1 cellular context compared by ENCODE assay signal in the genomic region with DNA sequence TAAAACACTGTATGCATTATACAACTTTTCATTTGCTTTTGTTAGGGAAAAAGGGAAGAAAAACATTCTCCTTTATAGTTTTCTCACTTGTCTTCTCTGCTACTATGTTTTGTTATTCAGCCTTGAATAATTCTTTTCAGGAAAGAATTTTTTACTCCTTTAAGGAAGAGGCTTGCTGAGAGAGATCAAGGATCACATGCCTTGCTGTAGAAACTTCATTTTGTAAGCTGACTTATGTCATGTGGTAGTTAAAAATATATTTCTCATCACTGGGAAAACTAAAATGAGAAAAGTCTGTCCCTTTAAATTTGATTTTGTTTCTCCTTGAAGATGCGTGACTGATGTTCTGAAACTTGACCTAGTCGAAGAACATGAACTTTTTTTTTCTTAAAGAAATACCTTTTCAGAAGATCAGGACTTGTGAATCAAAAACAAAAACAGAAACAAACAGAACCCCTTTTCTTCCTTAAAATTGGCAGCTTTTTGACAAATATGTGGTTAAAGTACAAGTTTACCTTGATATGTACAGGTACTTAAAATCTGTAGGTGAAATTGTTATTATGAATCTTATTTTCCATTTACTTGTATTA.
TF ChIP-seq lines count a peak whose summit lies in the region.

No MANE protein-coding gene starts in this region.

TF ChIP-seq in H1, 55 proteins besides CTCF, POLR2A, EP300 and RAD21:
- TF ChIP-seq BRCA1 (IDR thresholded peaks at IDR 0.05; ENCODE audit: low read depth, low read length) (no peak), HDAC2 (IDR thresholded peaks at IDR 0.05; ENCODE audit: borderline replicate concordance in 1 of 2, low read depth in 2 of 2, low read length in 2 of 2) (no peak), BCL11A (IDR thresholded peaks at IDR 0.05; ENCODE audit: low read depth in 2 of 2, low read length in 2 of 2) (no peak), POLR2AphosphoS5 (IDR thresholded peaks at IDR 0.05; ENCODE audit: low read depth, low read length) (no peak), ZNF274 (IDR thresholded peaks at IDR 0.05; ENCODE audit: borderline replicate concordance, extremely low read depth, low read length) (no peak), SP1 (IDR thresholded peaks at IDR 0.05; ENCODE audit: low read depth, low read length) (no peak), SIX5 (IDR thresholded peaks at IDR 0.05; ENCODE audit: low read depth, low read length) (no peak), HDAC6 (IDR thresholded peaks at IDR 0.05; ENCODE audit: low read depth, low read length) (no peak), TBP (IDR thresholded peaks at IDR 0.05; ENCODE audit: low read depth, low read length) (no peak), KDM1A (IDR thresholded peaks at IDR 0.05; ENCODE audit: borderline replicate concordance, low read length) (no peak)
- TF ChIP-seq, protein P1, sequence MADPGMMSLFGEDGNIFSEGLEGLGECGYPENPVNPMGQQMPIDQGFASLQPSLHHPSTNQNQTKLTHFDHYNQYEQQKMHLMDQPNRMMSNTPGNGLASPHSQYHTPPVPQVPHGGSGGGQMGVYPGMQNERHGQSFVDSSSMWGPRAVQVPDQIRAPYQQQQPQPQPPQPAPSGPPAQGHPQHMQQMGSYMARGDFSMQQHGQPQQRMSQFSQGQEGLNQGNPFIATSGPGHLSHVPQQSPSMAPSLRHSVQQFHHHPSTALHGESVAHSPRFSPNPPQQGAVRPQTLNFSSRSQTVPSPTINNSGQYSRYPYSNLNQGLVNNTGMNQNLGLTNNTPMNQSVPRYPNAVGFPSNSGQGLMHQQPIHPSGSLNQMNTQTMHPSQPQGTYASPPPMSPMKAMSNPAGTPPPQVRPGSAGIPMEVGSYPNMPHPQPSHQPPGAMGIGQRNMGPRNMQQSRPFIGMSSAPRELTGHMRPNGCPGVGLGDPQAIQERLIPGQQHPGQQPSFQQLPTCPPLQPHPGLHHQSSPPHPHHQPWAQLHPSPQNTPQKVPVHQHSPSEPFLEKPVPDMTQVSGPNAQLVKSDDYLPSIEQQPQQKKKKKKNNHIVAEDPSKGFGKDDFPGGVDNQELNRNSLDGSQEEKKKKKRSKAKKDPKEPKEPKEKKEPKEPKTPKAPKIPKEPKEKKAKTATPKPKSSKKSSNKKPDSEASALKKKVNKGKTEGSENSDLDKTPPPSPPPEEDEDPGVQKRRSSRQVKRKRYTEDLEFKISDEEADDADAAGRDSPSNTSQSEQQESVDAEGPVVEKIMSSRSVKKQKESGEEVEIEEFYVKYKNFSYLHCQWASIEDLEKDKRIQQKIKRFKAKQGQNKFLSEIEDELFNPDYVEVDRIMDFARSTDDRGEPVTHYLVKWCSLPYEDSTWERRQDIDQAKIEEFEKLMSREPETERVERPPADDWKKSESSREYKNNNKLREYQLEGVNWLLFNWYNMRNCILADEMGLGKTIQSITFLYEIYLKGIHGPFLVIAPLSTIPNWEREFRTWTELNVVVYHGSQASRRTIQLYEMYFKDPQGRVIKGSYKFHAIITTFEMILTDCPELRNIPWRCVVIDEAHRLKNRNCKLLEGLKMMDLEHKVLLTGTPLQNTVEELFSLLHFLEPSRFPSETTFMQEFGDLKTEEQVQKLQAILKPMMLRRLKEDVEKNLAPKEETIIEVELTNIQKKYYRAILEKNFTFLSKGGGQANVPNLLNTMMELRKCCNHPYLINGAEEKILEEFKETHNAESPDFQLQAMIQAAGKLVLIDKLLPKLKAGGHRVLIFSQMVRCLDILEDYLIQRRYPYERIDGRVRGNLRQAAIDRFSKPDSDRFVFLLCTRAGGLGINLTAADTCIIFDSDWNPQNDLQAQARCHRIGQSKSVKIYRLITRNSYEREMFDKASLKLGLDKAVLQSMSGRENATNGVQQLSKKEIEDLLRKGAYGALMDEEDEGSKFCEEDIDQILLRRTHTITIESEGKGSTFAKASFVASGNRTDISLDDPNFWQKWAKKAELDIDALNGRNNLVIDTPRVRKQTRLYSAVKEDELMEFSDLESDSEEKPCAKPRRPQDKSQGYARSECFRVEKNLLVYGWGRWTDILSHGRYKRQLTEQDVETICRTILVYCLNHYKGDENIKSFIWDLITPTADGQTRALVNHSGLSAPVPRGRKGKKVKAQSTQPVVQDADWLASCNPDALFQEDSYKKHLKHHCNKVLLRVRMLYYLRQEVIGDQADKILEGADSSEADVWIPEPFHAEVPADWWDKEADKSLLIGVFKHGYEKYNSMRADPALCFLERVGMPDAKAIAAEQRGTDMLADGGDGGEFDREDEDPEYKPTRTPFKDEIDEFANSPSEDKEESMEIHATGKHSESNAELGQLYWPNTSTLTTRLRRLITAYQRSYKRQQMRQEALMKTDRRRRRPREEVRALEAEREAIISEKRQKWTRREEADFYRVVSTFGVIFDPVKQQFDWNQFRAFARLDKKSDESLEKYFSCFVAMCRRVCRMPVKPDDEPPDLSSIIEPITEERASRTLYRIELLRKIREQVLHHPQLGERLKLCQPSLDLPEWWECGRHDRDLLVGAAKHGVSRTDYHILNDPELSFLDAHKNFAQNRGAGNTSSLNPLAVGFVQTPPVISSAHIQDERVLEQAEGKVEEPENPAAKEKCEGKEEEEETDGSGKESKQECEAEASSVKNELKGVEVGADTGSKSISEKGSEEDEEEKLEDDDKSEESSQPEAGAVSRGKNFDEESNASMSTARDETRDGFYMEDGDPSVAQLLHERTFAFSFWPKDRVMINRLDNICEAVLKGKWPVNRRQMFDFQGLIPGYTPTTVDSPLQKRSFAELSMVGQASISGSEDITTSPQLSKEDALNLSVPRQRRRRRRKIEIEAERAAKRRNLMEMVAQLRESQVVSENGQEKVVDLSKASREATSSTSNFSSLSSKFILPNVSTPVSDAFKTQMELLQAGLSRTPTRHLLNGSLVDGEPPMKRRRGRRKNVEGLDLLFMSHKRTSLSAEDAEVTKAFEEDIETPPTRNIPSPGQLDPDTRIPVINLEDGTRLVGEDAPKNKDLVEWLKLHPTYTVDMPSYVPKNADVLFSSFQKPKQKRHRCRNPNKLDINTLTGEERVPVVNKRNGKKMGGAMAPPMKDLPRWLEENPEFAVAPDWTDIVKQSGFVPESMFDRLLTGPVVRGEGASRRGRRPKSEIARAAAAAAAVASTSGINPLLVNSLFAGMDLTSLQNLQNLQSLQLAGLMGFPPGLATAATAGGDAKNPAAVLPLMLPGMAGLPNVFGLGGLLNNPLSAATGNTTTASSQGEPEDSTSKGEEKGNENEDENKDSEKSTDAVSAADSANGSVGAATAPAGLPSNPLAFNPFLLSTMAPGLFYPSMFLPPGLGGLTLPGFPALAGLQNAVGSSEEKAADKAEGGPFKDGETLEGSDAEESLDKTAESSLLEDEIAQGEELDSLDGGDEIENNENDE (IDR thresholded peaks at IDR 0.05; ENCODE audit: insufficient replicate concordance, low read length) = no peak
